ENCODE assay signal across 17 cellular contexts in genomic region chr2:47864566-47864965, GRCh38. TPM values are rescaled to one million over a fixed set of nuclear protein-coding genes. Genes with fewer than 3 reads are reported as not detected.
DNase-seq lines count a peak whose midpoint lies in the region; ATAC-seq, FAIRE-seq and TF ChIP-seq lines count a peak whose summit lies in the region.
"Had no signal": no experiment of that assay in that cellular context is flagged by ENCODE, and none has a peak within 500 bp of the region (broad histone marks: within the 10 kb centered on the region; RNA-seq: fewer than 3 reads in every experiment).

No MANE protein-coding gene starts in this region.

- POLR2A ChIA-PET in CD8-positive, alpha-beta T cell (lab: Charles Lee): no interaction called here
- POLR2A ChIA-PET in GM12878 (lab: Charles Lee): no interaction called here
- POLR2A ChIA-PET in naive thymus-derived CD8-positive, alpha-beta T cell (lab: Charles Lee): no interaction called here

- CTCF ChIA-PET in CD8-positive, alpha-beta T cell (lab: Charles Lee): interaction anchor here (0.9 kb wide), 1 partner anchor 10 kb away, joined by 3 read pairs; no protein-coding TSS in a partner anchor
- CTCF ChIA-PET in GM12878 (lab: Yijun Ruan, JAX): interaction anchor here (1.6 to 1.9 kb wide), 2 partner anchors 12 to 230 kb away, joined by 4 to 5 read pairs; no protein-coding TSS in a partner anchor

- TF ChIP-seq CTCF in CD8-positive, alpha-beta T cell (IDR thresholded peaks at IDR 0.05): no peak
- TF ChIP-seq CTCF in GM12878 (IDR thresholded peaks at IDR 0.05 in 2 of 3, conservative IDR thresholded peaks at IDR 0.05 in 1 of 3; ENCODE audit: control insufficient read depth in 2 of 3, extremely low read depth in 1 of 3, insufficient read depth in 1 of 3, low read depth in 3 of 3, low read length in 3 of 3): no peak

- no peak for TF ChIP-seq RAD21 in GM12878 (IDR thresholded peaks at IDR 0.05; ENCODE audit: insufficient read depth, low read depth, low read length)

- WGBS in GM12878 (ENCODE audit: insufficient coverage, insufficient replicate concordance, low lambda C conversion rate, missing lambda C conversion rate): 7% methylated on average over 1 of the region's 1 CpG
- WGBS in trophoblast cell (ENCODE audit: extremely low coverage, insufficient coverage, insufficient read length): no CpG with 5 or more reads among the region's 1 CpG

- H4K12ac ChIP-seq in trophoblast cell (ENCODE audit: low read depth, low read length): no peak overlapping the region

- SMC1A ChIA-PET in GM12878 (lab: Charles Lee; ENCODE audit: uncharacterized antibody, unreplicated experiment): interaction anchor here (0.7 to 1.8 kb wide), 3 partner anchors 9 to 34 kb away, joined by 3 to 6 read pairs (median 3); no protein-coding TSS in a partner anchor

- no peak overlapping the region for H3K27ac ChIP-seq in CD8-positive, alpha-beta T cell (ENCODE audit: low read depth, low read length)
- H3K27ac ChIP-seq in GM12878 (ENCODE audit: control insufficient read depth, insufficient read depth) (no peak overlapping the region), trophoblast cell (ENCODE audit: low read depth, low read length) (no peak overlapping the region)

- H4K20me1 ChIP-seq in GM12878 (ENCODE audit: control insufficient read depth, insufficient read depth): no peaks in the 10 kb centered on the region

- no peak overlapping the region for H4K8ac ChIP-seq in trophoblast cell (ENCODE audit: low read depth, low read length)

- TF ChIP-seq POLR2A in GM12878 (IDR thresholded peaks at IDR 0.05; ENCODE audit: low read depth, low read length): no peak

- H2BK12ac ChIP-seq in trophoblast cell (ENCODE audit: low read length): no peak overlapping the region

- no peaks in the 10 kb centered on the region for H3K79me1 ChIP-seq in trophoblast cell (ENCODE audit: low read length)

- no peak overlapping the region for H2BK5ac ChIP-seq in trophoblast cell (ENCODE audit: low read depth, low read length, poor library complexity)

- in situ Hi-C loops in GM12878 (cut with MboI): no loop called here

- no peak overlapping the region for H4K91ac ChIP-seq in trophoblast cell (ENCODE audit: low read depth, low read length)

- no peak overlapping the region for H3K4ac ChIP-seq in trophoblast cell (ENCODE audit: low read depth, low read length)

- no peak overlapping the region for H3K4me3 Mint-ChIP-seq in CD8-positive, alpha-beta T cell
- H3K4me3 Mint-ChIP-seq in IgD-negative memory B cell: peak overlapping the region in 2 of 4 donors; percentile 43 to 72
- H3K4me3 Mint-ChIP-seq in naive thymus-derived CD8-positive, alpha-beta T cell: peak overlapping the region in 1 of 10 donors; percentile 47

- H3K4me1 ChIP-seq in CD8-positive, alpha-beta T cell (ENCODE audit: insufficient read depth, low read length): peaks cover 35% of the 10 kb centered on the region
- no peaks in the 10 kb centered on the region for H3K4me1 ChIP-seq in GM12878 (ENCODE audit: control insufficient read depth, insufficient read depth, low read length)
- no peaks in the 10 kb centered on the region for H3K4me1 ChIP-seq in trophoblast cell (ENCODE audit: control insufficient read depth in 1 of 2, insufficient read depth in 2 of 2, low read length in 2 of 2)
- H3K4me1 ChIP-seq: Caco-2 had no signal

- no peak overlapping the region for H3K14ac ChIP-seq in trophoblast cell (ENCODE audit: low read length)

- no peaks in the 10 kb centered on the region for H3K9me3 Mint-ChIP-seq in CD8-positive, alpha-beta T cell
- no peaks in the 10 kb centered on the region for H3K9me3 Mint-ChIP-seq in IgD-negative memory B cell
- H3K9me3 Mint-ChIP-seq in naive thymus-derived CD8-positive, alpha-beta T cell: no peaks in the 10 kb centered on the region

- peaks cover 18% of the 10 kb centered on the region for H3K36me3 Mint-ChIP-seq in CD8-positive, alpha-beta T cell
- H3K36me3 Mint-ChIP-seq in IgD-negative memory B cell: peaks cover 7% of the 10 kb centered on the region
- H3K36me3 Mint-ChIP-seq in naive thymus-derived CD8-positive, alpha-beta T cell: peaks cover 0 to 13% (median 2%) of the 10 kb centered on the region in 3 donors

- H3K27ac Mint-ChIP-seq in CD8-positive, alpha-beta T cell: peak overlapping the region; percentile 41
- H3K27ac Mint-ChIP-seq in IgD-negative memory B cell: peak overlapping the region; percentile 14 to 59 (median 19)
- H3K27ac Mint-ChIP-seq in naive thymus-derived CD8-positive, alpha-beta T cell: peak overlapping the region in 7 of 10 donors; percentile 22 to 82 (median 63)

- H3K18ac ChIP-seq in trophoblast cell (ENCODE audit: low read length): no peak overlapping the region

- H2AFZ ChIP-seq in GM12878 (ENCODE audit: control insufficient read depth, low read depth, low read length): no peak overlapping the region
- H2AFZ ChIP-seq in trophoblast cell (ENCODE audit: insufficient read depth, low read length, poor library complexity): no peak overlapping the region

- RAD21 ChIA-PET in GM12878 (lab: Charles Lee; ENCODE audit: unreplicated experiment): no interaction called here

- no peak overlapping the region for H2BK120ac ChIP-seq in trophoblast cell (ENCODE audit: insufficient read depth, low read length, poor library complexity)

- no TSS peak for BruUV-seq in GM12878 (replicated peaks; lab: Mats Ljungman, UMichigan)

- no peaks in the 10 kb centered on the region for H3K27me3 ChIP-seq in CD8-positive, alpha-beta T cell (ENCODE audit: insufficient read depth, low read length)
- H3K27me3 ChIP-seq in GM12878 (replicated peaks in 1 of 2; ENCODE audit: control insufficient read depth in 2 of 2, insufficient read depth in 2 of 2, low read length in 1 of 2): no peaks in the 10 kb centered on the region
- H3K27me3 ChIP-seq in trophoblast cell (ENCODE audit: insufficient read depth, low read length): no peaks in the 10 kb centered on the region

- H3K79me2 ChIP-seq in GM12878 (ENCODE audit: control insufficient read depth, insufficient read depth, low read length) (peaks cover 61% of the 10 kb centered on the region), trophoblast cell (ENCODE audit: control insufficient read depth, insufficient read depth, low read length, poor library complexity) (peaks cover 10% of the 10 kb centered on the region)

- no peak overlapping the region for H3K4me2 ChIP-seq in GM12878 (ENCODE audit: control insufficient read depth, insufficient read depth)
- H3K4me2 ChIP-seq in trophoblast cell (ENCODE audit: low read length): no peak overlapping the region
- H3K4me2 ChIP-seq: SK-N-SH had no signal

- intact Hi-C loops in CD8-positive, alpha-beta T cell (cut with DNase I, micrococcal nuclease): no loop called here
- intact Hi-C loops in GM12878 (cut with micrococcal nuclease; ENCODE audit: unreplicated experiment) (loop anchor here (2.0 kb wide), 1 partner anchor 32 kb away; no protein-coding TSS in a partner anchor), cardiac septum (cut with DNase I) (no loop called here)

- H3K4me3 ChIP-seq in CD8-positive, alpha-beta T cell (ENCODE audit: low read depth, low read length): no peak overlapping the region
- H3K4me3 ChIP-seq in GM12878 (no peak overlapping the region), trophoblast cell (ENCODE audit: low read depth, low read length) (no peak overlapping the region)

- H3K36me3 ChIP-seq in CD8-positive, alpha-beta T cell (ENCODE audit: insufficient read depth, low read length): no peaks in the 10 kb centered on the region
- H3K36me3 ChIP-seq in GM12878 (ENCODE audit: control insufficient read depth in 2 of 2, insufficient read depth in 2 of 2, low read length in 1 of 2): peaks cover 2 to 3% of the 10 kb centered on the region in 2 experiments; a peak in 2 of 4 replicates
- no peaks in the 10 kb centered on the region for H3K36me3 ChIP-seq in trophoblast cell (ENCODE audit: control insufficient read depth in 1 of 2, insufficient read depth in 2 of 2, low read length in 2 of 2)

- no peak overlapping the region for H3K9ac ChIP-seq in GM12878 (ENCODE audit: control insufficient read depth, insufficient read depth, low read length)
- no peak overlapping the region for H3K9ac ChIP-seq in trophoblast cell (ENCODE audit: low read length)
- H3K9ac ChIP-seq: SK-N-SH had no signal

- no peak for ATAC-seq in CD8-positive, alpha-beta T cell
- peak; percentile 27; the same call in 2 of the 3 replicates for ATAC-seq in GM12878
- ATAC-seq in naive thymus-derived CD8-positive, alpha-beta T cell: no peak
- no peak for ATAC-seq in GM18519 (IDR thresholded peaks at IDR 0.05; ENCODE audit: low FRiP score, unreplicated experiment)
- ATAC-seq: Right ventricle myocardium inferior had no signal

- H3K23ac ChIP-seq in trophoblast cell (ENCODE audit: low read length): no peak overlapping the region

- no peak for DNase-seq in CD8-positive, alpha-beta T cell
- no peak for DNase-seq in GM12878 (ENCODE audit: low read depth, low spot score)
- DNase-seq in naive thymus-derived CD8-positive, alpha-beta T cell: no peak
- DNase-seq in trophoblast cell: no peak
- no peak for DNase-seq in cardiac septum (ENCODE audit: low spot score)
- DNase-seq: Caco-2, DMS79, KBM-7, NCI-H1092 treated with DMSO at 0.1 percent for 48 hours, NCI-H187, NCI-H446, SK-N-SH had no signal

- H3K9me3 ChIP-seq in CD8-positive, alpha-beta T cell (ENCODE audit: low read length): no peaks in the 10 kb centered on the region
- no peaks in the 10 kb centered on the region for H3K9me3 ChIP-seq in GM12878 (replicated peaks; ENCODE audit: control insufficient read depth, insufficient read depth, low read length)
- H3K9me3 ChIP-seq in trophoblast cell (ENCODE audit: insufficient read depth, low read depth, low read length): no peaks in the 10 kb centered on the region
- H3K9me3 ChIP-seq: Caco-2, SK-N-SH had no signal

- peaks cover 76% of the 10 kb centered on the region for H3K4me1 Mint-ChIP-seq in CD8-positive, alpha-beta T cell (ENCODE audit: low read depth)
- peaks cover 58 to 67% (median 62%) of the 10 kb centered on the region in 3 donors for H3K4me1 Mint-ChIP-seq in IgD-negative memory B cell
- H3K4me1 Mint-ChIP-seq in naive thymus-derived CD8-positive, alpha-beta T cell: peaks cover 17 to 86% (median 65%) of the 10 kb centered on the region in 4 donors

- FAIRE-seq in GM12878 (lab: Jason Lieb, UNC): no peak
- FAIRE-seq: G401.6, H1 had no signal

- no peak for TF ChIP-seq EP300 in GM12878 (IDR thresholded peaks at IDR 0.05; ENCODE audit: borderline replicate concordance in 1 of 2, control insufficient read depth in 1 of 2, low read depth in 2 of 2, low read length in 2 of 2)

- H3K27me3 Mint-ChIP-seq in CD8-positive, alpha-beta T cell (ENCODE audit: low read depth): no peaks in the 10 kb centered on the region
- no peaks in the 10 kb centered on the region for H3K27me3 Mint-ChIP-seq in IgD-negative memory B cell
- H3K27me3 Mint-ChIP-seq in naive thymus-derived CD8-positive, alpha-beta T cell: no peaks in the 10 kb centered on the region

- no peak overlapping the region for H2AK5ac ChIP-seq in trophoblast cell (ENCODE audit: low read length)

RNA-seq across cellular contexts. Expression of gene FBXO11, which starts 41.7 kb away (rescaled TPM):
- total RNA-seq in CD8-positive, alpha-beta T cell: 100 to 1,000 TPM; 144 to 146 TPM
- polyA plus RNA-seq in IgD-negative memory B cell (10.2 TPM), GM12878 (2011; rRNA removed) (38.9 and 51.8 TPM in 2 replicates), GM12878 (2014; fragmentation: Illumina TruSeq; extraction: Trizol) (30.9 and 33.2 TPM in 2 replicates), GM12878 (2014; fragmentation: Nextera tagmentation; extraction: Ambion mirVana) (1 to 10 TPM; 7.1 to 8.8 TPM), GM12878 (2014; rRNA removed) (20.3 and 24.5 TPM in 2 replicates), GM12878 (2016; fragmentation: Nextera tagmentation; extraction: Ambion mirVana) (1 to 10 TPM; 5.9 to 9.1 TPM)
- 119 and 126 TPM in 2 replicates for total RNA-seq in GM12878 (2013; cell fraction: nucleolus; rRNA removed)
- total RNA-seq in GM12878 (2014; rRNA removed) (20.5 and 27.1 TPM in 2 replicates), GM12878 (2014; rRNA removed; fragmentation: Illumina TruSeq; extraction: Trizol) (25.4 and 29.4 TPM in 2 replicates), GM12878 (2021) (30.6 and 31.6 TPM in 2 replicates), cardiac septum (36.8 TPM)
- 8.5 TPM for polyA plus RNA-seq in GM12878 (2011; ENCODE audit: low read depth)
- 21.9 and 28.0 TPM in 2 replicates for polyA plus RNA-seq in GM12878 (2011; cell fraction: cytosol; rRNA removed)
- 79.0 and 79.4 TPM in 2 replicates for polyA plus RNA-seq in GM12878 (2011; cell fraction: nucleus; rRNA removed)
- 24.7 and 28.8 TPM in 2 replicates for polyA plus RNA-seq in GM12878 (2012)
- polyA minus RNA-seq in GM12878 (2011; rRNA and poly(A)+ RNA removed): 36.1 and 66.3 TPM in 2 replicates
- polyA minus RNA-seq in GM12878 (2011; cell fraction: cytosol; rRNA and poly(A)+ RNA removed): 15.9 and 21.2 TPM in 2 replicates
- polyA minus RNA-seq in GM12878 (2011; cell fraction: nucleus; rRNA and poly(A)+ RNA removed): 25.4 and 41.0 TPM in 2 replicates
- 10 to 100 TPM; 96.6 to 97.7 TPM for total RNA-seq in naive thymus-derived CD8-positive, alpha-beta T cell
- polyA plus RNA-seq in naive thymus-derived CD8-positive, alpha-beta T cell: 10 to 100 TPM in 1 of 3 donors, 1 to 10 TPM in 2; 5.0 to 10.4 (median 6.3) TPM
- 99.7 and 107 TPM in 2 replicates for polyA plus RNA-seq in trophoblast cell (2013)
